ENCODE assay signal across 11 cellular contexts in the genomic region with DNA sequence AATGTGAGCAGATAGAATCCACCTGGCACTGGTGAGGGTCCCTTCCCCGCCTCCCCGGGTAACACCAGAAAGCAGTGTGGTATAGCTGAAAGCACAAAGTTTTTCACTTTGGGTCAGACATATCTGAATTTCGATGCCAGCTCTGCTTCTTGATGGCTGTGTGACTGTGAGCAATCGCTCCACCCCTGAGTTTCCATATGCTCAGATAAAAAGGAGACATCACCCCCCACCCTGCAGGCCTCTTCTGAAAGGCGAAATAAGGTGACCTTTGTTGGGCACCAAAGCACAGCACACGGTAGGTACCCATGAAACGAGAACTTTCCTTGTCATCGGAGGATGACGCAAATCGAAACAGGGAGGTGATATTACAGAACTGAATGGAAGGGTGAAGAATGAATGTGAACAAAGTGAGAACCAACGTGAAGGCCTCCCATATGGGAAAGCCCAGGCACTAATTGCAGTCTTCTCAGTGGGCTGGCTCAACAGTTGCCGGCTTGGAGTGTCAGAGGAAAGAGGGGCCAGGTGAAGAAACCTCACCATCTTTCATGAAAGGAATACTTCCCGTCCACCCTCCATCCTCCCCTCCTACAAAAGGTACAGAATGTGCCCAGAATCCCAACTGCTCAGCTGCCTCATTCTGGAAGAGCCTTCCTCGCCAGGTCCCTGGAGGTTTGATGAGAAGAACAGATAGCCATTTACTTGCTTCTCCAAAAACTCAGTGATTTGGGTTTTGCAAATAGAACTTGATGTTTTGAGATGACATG.
DNase-seq lines count a peak whose midpoint lies in the region; ATAC-seq, FAIRE-seq and TF ChIP-seq lines count a peak whose summit lies in the region.
"Had no signal": no experiment of that assay in that cellular context is flagged by ENCODE, and none has a peak within 500 bp of the region (broad histone marks: within the 10 kb centered on the region; RNA-seq: fewer than 3 reads in every experiment).

No MANE protein-coding gene starts in this region.

- H3K27me3 ChIP-seq in psoas muscle (ENCODE audit: insufficient read depth in 3 of 3, low read length in 2 of 3): no peaks in the 10 kb centered on the region
- H3K27me3 ChIP-seq: neutrophil had no signal

- H3K9me2 ChIP-seq in OCI-LY7 (ENCODE audit: insufficient read depth, low read length): no peaks in the 10 kb centered on the region

- H3K36me3 ChIP-seq in OCI-LY7 (ENCODE audit: insufficient read depth, low read length) (peaks cover 79% of the 10 kb centered on the region), psoas muscle (ENCODE audit: insufficient read depth in 1 of 2, low read depth in 1 of 2) (no peaks in the 10 kb centered on the region)
- H3K36me3 ChIP-seq: neutrophil had no signal

- peak; percentile 85 for FAIRE-seq in GM12892 (lab: Jason Lieb, UNC)

- TF ChIP-seq CTCF in OCI-LY7 (conservative IDR thresholded peaks at IDR 0.05; ENCODE audit: low read length) (no peak), RWPE1 (conservative IDR thresholded peaks at IDR 0.05; ENCODE audit: low read depth) (no peak), psoas muscle (IDR thresholded peaks at IDR 0.05) (no peak)

- peak overlapping the region; percentile 68 for H3K4me2 ChIP-seq in OCI-LY7 (ENCODE audit: low read length)

- peak overlapping the region; percentile 8 for H3K4me3 ChIP-seq in OCI-LY7 (ENCODE audit: low read depth, low read length, poor library complexity, severe bottlenecking)
- H3K4me3 ChIP-seq in psoas muscle: no peak overlapping the region

- intact Hi-C loops in OCI-LY7 (cut with micrococcal nuclease; ENCODE audit: unreplicated experiment) (no loop called here), psoas muscle (cut with DNase I) (no loop called here)

- peak overlapping the region; percentile 16; the same call in 1 of the 2 replicates for H2AFZ ChIP-seq in OCI-LY7 (ENCODE audit: low read length)

- H4K20me1 ChIP-seq in OCI-LY7 (ENCODE audit: insufficient read depth, low read length): no peaks in the 10 kb centered on the region

- ATAC-seq in GM21619 (IDR thresholded peaks at IDR 0.05; ENCODE audit: unreplicated experiment) (peak; percentile 76), psoas muscle (no peak)

- BruUV-seq in OCI-LY7 (replicated peaks; lab: Mats Ljungman, UMichigan): no TSS peak

- peak overlapping the region; percentile 33 for H3K27ac ChIP-seq in OCI-LY7 (ENCODE audit: low read depth, low read length, poor library complexity, severe bottlenecking)
- H3K27ac ChIP-seq in RWPE1: no peak overlapping the region
- H3K27ac ChIP-seq in psoas muscle: no peak overlapping the region
- H3K27ac ChIP-seq: neutrophil had no signal

- POLR2A ChIA-PET in OCI-LY7 (lab: Charles Lee): interaction anchor here (0.9 to 1.6 kb wide), 3 partner anchors 9 to 26 kb away, joined by 3 to 5 read pairs (median 4); no protein-coding TSS in a partner anchor
- POLR2A ChIA-PET in RWPE1 (lab: Yijun Ruan, JAX; ENCODE audit: low non-redundant PET): no interaction called here
- POLR2A ChIA-PET in HEK293T (lab: Yijun Ruan, JAX): no interaction called here

- DNase-seq in GM12892 (ENCODE audit: insufficient read length) (peak; percentile 47), OCI-LY7 (ENCODE audit: low spot score) (no peak), germinal center (ENCODE audit: low spot score) (peak; percentile 64), RWPE1 (ENCODE audit: low spot score) (no peak), HEK293T (ENCODE audit: extremely low spot score) (no peak), anterior cingulate cortex (lab: John Stamatoyannopoulos, UW) (no peak), psoas muscle (no peak)
- DNase-seq: DND-41, endodermal cell had no signal

- no peak for TF ChIP-seq POLR2A in GM12892 (IDR thresholded peaks at IDR 0.05; ENCODE audit: low read depth, low read length)

- H3K4me1 ChIP-seq in OCI-LY7 (ENCODE audit: insufficient read depth, low read length, poor library complexity, severe bottlenecking): peaks cover 44% of the 10 kb centered on the region
- H3K4me1 ChIP-seq in psoas muscle: no peaks in the 10 kb centered on the region

- CTCF ChIA-PET in OCI-LY7 (lab: Charles Lee; ENCODE audit: unreplicated experiment): no interaction called here
- CTCF ChIA-PET in RWPE1 (lab: Yijun Ruan, JAX): no interaction called here
- CTCF ChIA-PET in HEK293T (lab: Yijun Ruan, JAX): no interaction called here

- WGBS in psoas muscle, 3 donors: 86 to 92% (median 91%) methylated on average over 14 of the region's 14 CpGs

- no peaks in the 10 kb centered on the region for H3K9me3 ChIP-seq in OCI-LY7 (ENCODE audit: low read length)
- H3K9me3 ChIP-seq in psoas muscle: no peaks in the 10 kb centered on the region
- H3K9me3 ChIP-seq: neutrophil had no signal

- no peaks in the 10 kb centered on the region; the same call in 1 of the 2 replicates for H3K79me2 ChIP-seq in OCI-LY7 (ENCODE audit: insufficient read depth, low read depth, low read length)

TF ChIP-seq in HEK293T, 16 proteins besides CTCF, POLR2A, EP300 and RAD21:
- TF ChIP-seq, protein P1, sequence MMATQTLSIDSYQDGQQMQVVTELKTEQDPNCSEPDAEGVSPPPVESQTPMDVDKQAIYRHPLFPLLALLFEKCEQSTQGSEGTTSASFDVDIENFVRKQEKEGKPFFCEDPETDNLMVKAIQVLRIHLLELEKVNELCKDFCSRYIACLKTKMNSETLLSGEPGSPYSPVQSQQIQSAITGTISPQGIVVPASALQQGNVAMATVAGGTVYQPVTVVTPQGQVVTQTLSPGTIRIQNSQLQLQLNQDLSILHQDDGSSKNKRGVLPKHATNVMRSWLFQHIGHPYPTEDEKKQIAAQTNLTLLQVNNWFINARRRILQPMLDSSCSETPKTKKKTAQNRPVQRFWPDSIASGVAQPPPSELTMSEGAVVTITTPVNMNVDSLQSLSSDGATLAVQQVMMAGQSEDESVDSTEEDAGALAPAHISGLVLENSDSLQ (IDR thresholded peaks at IDR 0.05): no peak
- no peak for TF ChIP-seq NFRKB (IDR thresholded peaks at IDR 0.05)
- no peak for TF ChIP-seq LEF1 (IDR thresholded peaks at IDR 0.05; ENCODE audit: borderline replicate concordance)
- TF ChIP-seq BHLHE40 (IDR thresholded peaks at IDR 0.05; ENCODE audit: borderline replicate concordance): no peak
- TF ChIP-seq TARDBP (IDR thresholded peaks at IDR 0.05): no peak
- no peak for TF ChIP-seq SUZ12 (IDR thresholded peaks at IDR 0.05)
- no peak for TF ChIP-seq FOXK2 (IDR thresholded peaks at IDR 0.05)
- TF ChIP-seq FOXM1 (IDR thresholded peaks at IDR 0.05; ENCODE audit: borderline replicate concordance): no peak
- no peak for TF ChIP-seq ELF4 (IDR thresholded peaks at IDR 0.05)
- no peak for TF ChIP-seq ARNT (IDR thresholded peaks at IDR 0.05)
- TF ChIP-seq L3MBTL2 (conservative IDR thresholded peaks at IDR 0.05): no peak
- no peak for TF ChIP-seq FOXA1 (IDR thresholded peaks at IDR 0.05)
- TF ChIP-seq CTBP1 (IDR thresholded peaks at IDR 0.05; ENCODE audit: borderline replicate concordance): no peak
- TF ChIP-seq SP1 (IDR thresholded peaks at IDR 0.05): no peak
- TF ChIP-seq ZNF384 (IDR thresholded peaks at IDR 0.05): no peak
- TF ChIP-seq HDGF (IDR thresholded peaks at IDR 0.05; ENCODE audit: borderline replicate concordance): no peak

Comparison
In these comparisons a context has a peak if more than half of its experiments do, and no peak if none do; other contexts are left out.
1. DNase-seq: peak in GM12892 (single experiment) and germinal center (single experiment); none in OCI-LY7 (single experiment), RWPE1 (single experiment), HEK293T (single experiment), anterior cingulate cortex (0 of 58) and psoas muscle (0 of 2).